9 cellular contexts compared by ENCODE assay signal in genomic region chr6:118708055-118708454, GRCh38. TPM values are rescaled to one million over a fixed set of nuclear protein-coding genes. Genes with fewer than 3 reads are reported as not detected.
DNase-seq lines count a peak whose midpoint lies in the region; TF ChIP-seq lines count a peak whose summit lies in the region.
"Had no signal": no experiment of that assay in that cellular context is flagged by ENCODE, and none has a peak within 500 bp of the region (broad histone marks: within the 10 kb centered on the region; RNA-seq: fewer than 3 reads in every experiment).

No MANE protein-coding gene starts in this region.

- H2BK5ac ChIP-seq in trophoblast cell (ENCODE audit: low read depth, low read length, poor library complexity) (no peak overlapping the region), H9 (ENCODE audit: insufficient read length, low read length) (no peak overlapping the region)

- no peak overlapping the region for H2BK120ac ChIP-seq in trophoblast cell (ENCODE audit: insufficient read depth, low read length, poor library complexity)
- H2BK120ac ChIP-seq in H9 (ENCODE audit: low read depth, low read length, poor library complexity, severe bottlenecking): no peak overlapping the region

- H2AFZ ChIP-seq in PC-9 (peak overlapping the region; percentile 76), trophoblast cell (ENCODE audit: insufficient read depth, low read length, poor library complexity) (no peak overlapping the region), H9 (ENCODE audit: low read length) (no peak overlapping the region)

- BruUV-seq in PC-9 (replicated peaks; lab: Mats Ljungman, UMichigan): no TSS peak

- H3K27ac ChIP-seq in PC-9: peak overlapping the region; percentile 93
- H3K27ac ChIP-seq in trophoblast cell (ENCODE audit: low read depth, low read length): no peak overlapping the region
- H3K27ac ChIP-seq in H9 (ENCODE audit: insufficient read length, low read depth, low read length): no peak overlapping the region

- H3K18ac ChIP-seq in trophoblast cell (ENCODE audit: low read length) (no peak overlapping the region), H9 (ENCODE audit: insufficient read length, low read depth, low read length) (no peak overlapping the region)

- no peak overlapping the region for H4K8ac ChIP-seq in trophoblast cell (ENCODE audit: low read depth, low read length)
- no peak overlapping the region for H4K8ac ChIP-seq in H9 (replicated peaks; ENCODE audit: insufficient read length, low read depth, low read length)

- H3K4me3 ChIP-seq in GM12875 (ENCODE audit: low read depth, low read length): peak overlapping the region; percentile 19
- H3K4me3 ChIP-seq in PC-9: peak overlapping the region; percentile 71
- H3K4me3 ChIP-seq in trophoblast cell (ENCODE audit: low read depth, low read length): no peak overlapping the region

- H3K14ac ChIP-seq in trophoblast cell (ENCODE audit: low read length): no peak overlapping the region
- no peak overlapping the region for H3K14ac ChIP-seq in H9 (ENCODE audit: insufficient read depth, low read length)

- H2AK5ac ChIP-seq in trophoblast cell (ENCODE audit: low read length) (no peak overlapping the region), H9 (ENCODE audit: insufficient read length, low read length) (no peak overlapping the region)

- no peaks in the 10 kb centered on the region for H3K9me2 ChIP-seq in PC-9 (ENCODE audit: insufficient read depth)

- H3K9ac ChIP-seq in trophoblast cell (ENCODE audit: low read length) (no peak overlapping the region), H9 (ENCODE audit: extremely low read depth, insufficient read length, low read length) (no peak overlapping the region)

- CTCF ChIA-PET in PC-9 (lab: Charles Lee): no interaction called here

- H3K9me3 ChIP-seq in PC-9 (ENCODE audit: insufficient read depth, low read depth): no peaks in the 10 kb centered on the region
- no peaks in the 10 kb centered on the region for H3K9me3 ChIP-seq in trophoblast cell (ENCODE audit: insufficient read depth, low read depth, low read length)
- H3K9me3 ChIP-seq in H9 (ENCODE audit: control insufficient read depth, low read depth, low read length): no peaks in the 10 kb centered on the region

- peaks cover 31% of the 10 kb centered on the region for H3F3A ChIP-seq in PC-9 (ENCODE audit: insufficient read depth, low read depth)

- H3K36me3 ChIP-seq in PC-9 (ENCODE audit: low read depth) (no peaks in the 10 kb centered on the region), trophoblast cell (ENCODE audit: control insufficient read depth in 1 of 2, insufficient read depth in 2 of 2, low read length in 2 of 2) (no peaks in the 10 kb centered on the region)

- no peaks in the 10 kb centered on the region for H3K27me3 ChIP-seq in PC-9 (ENCODE audit: insufficient read depth, low read depth)
- H3K27me3 ChIP-seq in trophoblast cell (ENCODE audit: insufficient read depth, low read length): no peaks in the 10 kb centered on the region
- H3K27me3 ChIP-seq in H9 (ENCODE audit: insufficient read depth, low read length): no peaks in the 10 kb centered on the region

- H3K4ac ChIP-seq in trophoblast cell (ENCODE audit: low read depth, low read length) (no peak overlapping the region), H9 (ENCODE audit: low read depth, low read length) (no peak overlapping the region)

- peak overlapping the region; percentile 99 for H3K27ac Mint-ChIP-seq in chondrocyte (ENCODE audit: unreplicated experiment)
- peak overlapping the region in 1 of 3 experiments; percentile 74; a peak in 1 of 7 replicates for H3K27ac Mint-ChIP-seq in H9

- peaks cover 7% of the 10 kb centered on the region for H3K79me1 ChIP-seq in trophoblast cell (ENCODE audit: low read length)
- no peaks in the 10 kb centered on the region for H3K79me1 ChIP-seq in H9 (ENCODE audit: insufficient read depth, low read depth, low read length, poor library complexity, severe bottlenecking)

- peaks cover 59% of the 10 kb centered on the region for H3K4me1 Mint-ChIP-seq in chondrocyte (ENCODE audit: low read depth)
- H3K4me1 Mint-ChIP-seq in H9: peaks cover 39 to 40% of the 10 kb centered on the region in 2 experiments

- intact Hi-C loops in PC-9 (cut with micrococcal nuclease; ENCODE audit: unreplicated experiment): loop anchor here (2.0 kb wide), 1 partner anchor 57 kb away; the partner anchor contains the start of gene CEP85L

- H3K23ac ChIP-seq in trophoblast cell (ENCODE audit: low read length) (no peak overlapping the region), H9 (ENCODE audit: insufficient read length, low read depth, low read length) (no peak overlapping the region)

- POLR2A ChIA-PET in PC-9 (lab: Charles Lee; ENCODE audit: unreplicated experiment): no interaction called here

- H4K12ac ChIP-seq in trophoblast cell (ENCODE audit: low read depth, low read length): no peak overlapping the region

- H3K27me3 Mint-ChIP-seq in chondrocyte (ENCODE audit: low read depth) (no peaks in the 10 kb centered on the region), H9 (ENCODE audit: low read depth) (no peaks in the 10 kb centered on the region)

- H2BK15ac ChIP-seq in H9 (ENCODE audit: low read depth, low read length): no peak overlapping the region; the same call in 1 of the 2 replicates

- H4K5ac ChIP-seq in H9 (ENCODE audit: insufficient read length, low read depth, low read length): no peak overlapping the region

- H4K20me1 ChIP-seq in PC-9 (ENCODE audit: insufficient read depth): no peaks in the 10 kb centered on the region
- H4K20me1 ChIP-seq in H9 (ENCODE audit: control insufficient read depth, insufficient read depth, insufficient read length): no peaks in the 10 kb centered on the region

- TF ChIP-seq CTCF in GM12875 (IDR thresholded peaks at IDR 0.05; ENCODE audit: borderline replicate concordance, insufficient read depth, low read depth, low read length) (no peak), PC-9 (conservative IDR thresholded peaks at IDR 0.05) (no peak), chondrocyte (IDR thresholded peaks at IDR 0.05) (no peak), H9 (conservative IDR thresholded peaks at IDR 0.05) (no peak)

- no peak overlapping the region for H3K4me3 Mint-ChIP-seq in chondrocyte (ENCODE audit: unreplicated experiment)
- H3K4me3 Mint-ChIP-seq in H9: no peak overlapping the region

- H3K4me2 ChIP-seq in PC-9 (peak overlapping the region; percentile 84), trophoblast cell (ENCODE audit: low read length) (no peak overlapping the region), H9 (ENCODE audit: insufficient read depth, insufficient read length, low read length) (no peak overlapping the region)

- H3K9me3 Mint-ChIP-seq in chondrocyte (ENCODE audit: low read depth) (no peaks in the 10 kb centered on the region), H9 (no peaks in the 10 kb centered on the region)

- H4K91ac ChIP-seq in trophoblast cell (ENCODE audit: low read depth, low read length) (no peak overlapping the region), H9 (ENCODE audit: insufficient read length, low read depth, low read length) (no peak overlapping the region)

- H2BK12ac ChIP-seq in trophoblast cell (ENCODE audit: low read length) (peak overlapping the region; percentile 73), H9 (ENCODE audit: insufficient read length, low read depth, low read length) (no peak overlapping the region)

- H3T11ph ChIP-seq in H9 (ENCODE audit: low read length): no peak overlapping the region

- no CpG with 5 or more reads among the region's 3 CpGs for WGBS in trophoblast cell (ENCODE audit: extremely low coverage, insufficient coverage, insufficient read length)
- no CpG with 5 or more reads among the region's 3 CpGs for WGBS in H9 (ENCODE audit: extremely low coverage, insufficient read length, low lambda C conversion rate)

- DNase-seq in PC-9 (no peak), chondrocyte (ENCODE audit: low spot score) (no peak), trophoblast cell (no peak), NCI-H2029 treated with DMSO at 0.1 percent for 48 hours (lab: John Stamatoyannopoulos, UW) (no peak), NCI-H146 (lab: John Stamatoyannopoulos, UW) (no peak), hippocampal formation (lab: John Stamatoyannopoulos, UW) (no peak), H9 (no peak)
- DNase-seq: NCI-H2081 treated with DMSO at 0.1 percent for 48 hours had no signal

- H3K79me2 ChIP-seq in PC-9 (ENCODE audit: low read depth): peaks cover 40% of the 10 kb centered on the region
- H3K79me2 ChIP-seq in trophoblast cell (ENCODE audit: control insufficient read depth, insufficient read depth, low read length, poor library complexity): no peaks in the 10 kb centered on the region
- no peaks in the 10 kb centered on the region for H3K79me2 ChIP-seq in H9 (ENCODE audit: insufficient read depth, low read length)

- H3K4me1 ChIP-seq in PC-9 (replicated peaks; ENCODE audit: insufficient read depth) (peaks cover 52% of the 10 kb centered on the region), trophoblast cell (ENCODE audit: control insufficient read depth in 1 of 2, insufficient read depth in 2 of 2, low read length in 2 of 2) (peaks cover 9 to 11% of the 10 kb centered on the region in 2 experiments), H9 (ENCODE audit: insufficient read depth, low read length) (peaks cover 17% of the 10 kb centered on the region; the same call in 1 of the 2 replicates)

- no peak overlapping the region for H3K56ac ChIP-seq in H9 (ENCODE audit: insufficient read length, low read depth, low read length)

- H3K36me3 Mint-ChIP-seq in chondrocyte (ENCODE audit: low read depth) (no peaks in the 10 kb centered on the region), H9 (ENCODE audit: insufficient read depth in 1 of 3, low read depth in 3 of 3) (no peaks in the 10 kb centered on the region)

- H2BK20ac ChIP-seq in H9 (ENCODE audit: low read depth, low read length, poor library complexity, severe bottlenecking): no peak overlapping the region

- no peaks in the 10 kb centered on the region for H3K23me2 ChIP-seq in H9 (ENCODE audit: insufficient read length, low read depth, low read length, poor library complexity, severe bottlenecking)

RNA-seq across cellular contexts. Expression of gene CEP85L, which starts 56.7 kb away (rescaled TPM):
- total RNA-seq in PC-9 (2021) (3.0 TPM in 2 replicates), chondrocyte (9.6 to 11.1 TPM (median 10.4 TPM) in 3 replicates), H9 (2021) (3.8 TPM in 2 replicates)
- polyA plus RNA-seq in trophoblast cell (2013): 6.3 TPM in 2 replicates
